15 cellular contexts compared by ENCODE assay signal in the genomic region with DNA sequence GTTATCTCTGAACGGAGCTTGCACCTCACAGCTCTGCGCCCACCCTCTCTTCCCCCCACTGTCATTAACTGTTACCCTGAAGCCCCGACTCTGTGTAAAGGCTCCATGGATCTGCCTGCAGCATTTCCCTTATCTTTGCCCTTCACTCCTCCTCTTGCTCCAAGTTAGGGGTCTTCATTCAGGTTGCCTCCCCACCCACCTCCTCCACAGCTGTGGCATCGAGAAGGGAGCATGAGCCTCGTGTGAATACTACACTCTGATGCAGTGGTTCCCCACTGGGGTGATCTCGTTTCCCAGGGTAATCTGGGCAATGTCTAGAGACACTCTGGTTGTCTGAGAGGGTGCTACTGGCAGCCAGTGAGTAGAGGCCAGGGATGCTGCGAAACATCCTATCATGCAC. TPM values are rescaled to one million over a fixed set of nuclear protein-coding genes. Genes with fewer than 3 reads are reported as not detected.
DNase-seq lines count a peak whose midpoint lies in the region; ATAC-seq and TF ChIP-seq lines count a peak whose summit lies in the region.
"Had no signal": no experiment of that assay in that cellular context is flagged by ENCODE, and none has a peak within 500 bp of the region (broad histone marks: within the 10 kb centered on the region; RNA-seq: fewer than 3 reads in every experiment).

No MANE protein-coding gene starts in this region.

- no peak for DNase-seq in right cardiac atrium
- no peak for DNase-seq in left ventricle myocardium superior
- no peak for DNase-seq in activated T-cell treated with anti-CD3 and anti-CD28 coated beads, Interleukin-2, amount 50 U/mL, for 4 hours
- no peak for DNase-seq in CD8-positive, alpha-beta memory T cell
- DNase-seq in NCI-H1105 treated with DMSO at 0.1 percent for 48 hours (lab: John Stamatoyannopoulos, UW): no peak
- DNase-seq: ACHN; BE2C; C1 segment of cervical spinal cord; Caco-2; CD4-positive, CD25-positive, alpha-beta regulatory T cell; HCEC 1CT had no signal

- H3K4me1 ChIP-seq in right cardiac atrium (ENCODE audit: control insufficient read depth, insufficient read depth, low read length) (peaks cover 4% of the 10 kb centered on the region), parathyroid adenoma (peaks cover 40% of the 10 kb centered on the region)
- H3K4me1 ChIP-seq in CD8-positive, alpha-beta memory T cell (ENCODE audit: insufficient read depth, low read length): no peaks in the 10 kb centered on the region
- H3K4me1 ChIP-seq: BE2C, Caco-2 had no signal

- TF ChIP-seq CTCF in nephron (IDR thresholded peaks at IDR 0.05; ENCODE audit: unreplicated experiment in 3 of 3) (no peak), parathyroid adenoma (IDR thresholded peaks at IDR 0.05) (no peak)

- no peak overlapping the region for H3K4me3 Mint-ChIP-seq in nephron
- no peak overlapping the region for H3K4me3 Mint-ChIP-seq in activated T-cell treated with anti-CD3 and anti-CD28 coated beads, Interleukin-2, amount 50 U/mL, for 4 hours
- H3K4me3 Mint-ChIP-seq in CD8-positive, alpha-beta memory T cell: no peak overlapping the region
- H3K4me3 Mint-ChIP-seq: CD4-positive, CD25-positive, alpha-beta regulatory T cell; GM23338 had no signal

- POLR2A ChIA-PET in CD8-positive, alpha-beta memory T cell (lab: Charles Lee): no interaction called here

- no peak overlapping the region for H2AFZ ChIP-seq in parathyroid adenoma
- H2AFZ ChIP-seq: GM23338 had no signal

- H3K27me3 ChIP-seq in right cardiac atrium (ENCODE audit: control insufficient read depth, insufficient read depth) (no peaks in the 10 kb centered on the region), parathyroid adenoma (ENCODE audit: control insufficient read depth, insufficient read depth, low read length) (no peaks in the 10 kb centered on the region)
- no peaks in the 10 kb centered on the region for H3K27me3 ChIP-seq in CD8-positive, alpha-beta memory T cell (ENCODE audit: insufficient read depth, low read length, poor library complexity, severe bottlenecking)
- H3K27me3 ChIP-seq: BE2C had no signal

- no peak overlapping the region for H3K27ac ChIP-seq in right cardiac atrium (ENCODE audit: low read length)
- peak overlapping the region; percentile 70 for H3K27ac ChIP-seq in parathyroid adenoma
- no peak overlapping the region for H3K27ac ChIP-seq in CD8-positive, alpha-beta memory T cell (ENCODE audit: low read depth, low read length)

- peak overlapping the region in 2 of 3 experiments; percentile 14 to 40 for H3K27ac Mint-ChIP-seq in nephron
- H3K27ac Mint-ChIP-seq in CD8-positive, alpha-beta memory T cell: no peak overlapping the region
- H3K27ac Mint-ChIP-seq: CD4-positive, CD25-positive, alpha-beta regulatory T cell; GM23338 had no signal

- no peaks in the 10 kb centered on the region for H3K79me2 ChIP-seq in parathyroid adenoma

- H3K9me3 Mint-ChIP-seq in nephron: no peaks in the 10 kb centered on the region
- H3K9me3 Mint-ChIP-seq in activated T-cell treated with anti-CD3 and anti-CD28 coated beads, Interleukin-2, amount 50 U/mL, for 4 hours: no peaks in the 10 kb centered on the region
- H3K9me3 Mint-ChIP-seq in CD8-positive, alpha-beta memory T cell: no peaks in the 10 kb centered on the region
- H3K9me3 Mint-ChIP-seq: GM23338 had no signal

- H3K4me3 ChIP-seq in right cardiac atrium (ENCODE audit: low read length) (no peak overlapping the region), parathyroid adenoma (ENCODE audit: low read depth, low read length) (no peak overlapping the region)
- no peak overlapping the region for H3K4me3 ChIP-seq in CD8-positive, alpha-beta memory T cell (ENCODE audit: low read length)
- H3K4me3 ChIP-seq: GM23338 had no signal

- peaks cover 9% of the 10 kb centered on the region for H3K27me3 Mint-ChIP-seq in nephron (ENCODE audit: low read depth)
- peaks cover 15% of the 10 kb centered on the region for H3K27me3 Mint-ChIP-seq in activated T-cell treated with anti-CD3 and anti-CD28 coated beads, Interleukin-2, amount 50 U/mL, for 4 hours (ENCODE audit: low read depth)
- peaks cover 13 to 33% of the 10 kb centered on the region in 2 donors for H3K27me3 Mint-ChIP-seq in CD8-positive, alpha-beta memory T cell

- H3K9me3 ChIP-seq in right cardiac atrium (ENCODE audit: control insufficient read depth, low read length): no peaks in the 10 kb centered on the region
- no peaks in the 10 kb centered on the region for H3K9me3 ChIP-seq in parathyroid adenoma (ENCODE audit: control insufficient read depth, low read length)
- no peaks in the 10 kb centered on the region for H3K9me3 ChIP-seq in CD8-positive, alpha-beta memory T cell (ENCODE audit: low read length)
- H3K9me3 ChIP-seq: BE2C, Caco-2 had no signal

- CTCF ChIA-PET in CD8-positive, alpha-beta memory T cell (lab: Charles Lee): interaction anchor here (0.8 kb wide), 1 partner anchor 1028 kb away, joined by 3 read pairs; no protein-coding TSS in a partner anchor

- H3K36me3 ChIP-seq in parathyroid adenoma (ENCODE audit: control insufficient read depth, insufficient read depth, low read length): no peaks in the 10 kb centered on the region
- H3K36me3 ChIP-seq in CD8-positive, alpha-beta memory T cell (ENCODE audit: insufficient read depth, low read length): no peaks in the 10 kb centered on the region
- H3K36me3 ChIP-seq: BE2C had no signal

- peaks cover 47% of the 10 kb centered on the region for H3K4me1 Mint-ChIP-seq in nephron
- H3K4me1 Mint-ChIP-seq in activated T-cell treated with anti-CD3 and anti-CD28 coated beads, Interleukin-2, amount 50 U/mL, for 4 hours (ENCODE audit: low read depth): no peaks in the 10 kb centered on the region
- no peaks in the 10 kb centered on the region for H3K4me1 Mint-ChIP-seq in CD8-positive, alpha-beta memory T cell
- H3K4me1 Mint-ChIP-seq: CD4-positive, CD25-positive, alpha-beta regulatory T cell; GM23338 had no signal

- H3K36me3 Mint-ChIP-seq in nephron (ENCODE audit: low read depth): no peaks in the 10 kb centered on the region
- H3K36me3 Mint-ChIP-seq in activated T-cell treated with anti-CD3 and anti-CD28 coated beads, Interleukin-2, amount 50 U/mL, for 4 hours (ENCODE audit: insufficient read depth): no peaks in the 10 kb centered on the region
- no peaks in the 10 kb centered on the region for H3K36me3 Mint-ChIP-seq in CD8-positive, alpha-beta memory T cell
- H3K36me3 Mint-ChIP-seq: CD4-positive, CD25-positive, alpha-beta regulatory T cell had no signal

- no peak overlapping the region for H3K4me2 ChIP-seq in parathyroid adenoma (ENCODE audit: low read length)
- H3K4me2 ChIP-seq: GM23338 had no signal

- WGBS in right cardiac atrium: 49% methylated on average over 7 of the region's 7 CpGs

- ATAC-seq in right cardiac atrium (peak; percentile 14 to 22), left ventricle myocardium superior (no peak)
- no peak for ATAC-seq in activated T-cell treated with anti-CD3 and anti-CD28 coated beads, Interleukin-2, amount 50 U/mL, for 4 hours
- ATAC-seq: GM23338 had no signal

- no peak overlapping the region for H3K9ac ChIP-seq in parathyroid adenoma

- intact Hi-C loops in right cardiac atrium (cut with DNase I) (no loop called here), left ventricle myocardium superior (cut with micrococcal nuclease) (no loop called here)

RNA-seq across cellular contexts. Expression of a gene that starts 51.4 kb away (rescaled TPM):
- total RNA-seq in right cardiac atrium: 10 to 100 TPM; 22.5 to 34.4 (median 26.7) TPM
- 16.5 TPM for polyA plus RNA-seq in right cardiac atrium
- 21.3 TPM for total RNA-seq in left ventricle myocardium superior
- total RNA-seq in activated T-cell treated with anti-CD3 and anti-CD28 coated beads, Interleukin-2, amount 50 U/mL, for 4 hours: under 1 TPM in 2 of 3 donors, not detected in 1; 0.13 to 0.35 TPM
- total RNA-seq in CD8-positive, alpha-beta memory T cell: under 1 TPM; 0.20 to 0.28 TPM
- polyA plus RNA-seq in CD8-positive, alpha-beta memory T cell: not detected
- total RNA-seq: CD4-positive, CD25-positive, alpha-beta regulatory T cell; HT-29 had no signal
- polyA plus RNA-seq: CD4-positive, CD25-positive, alpha-beta regulatory T cell had no signal

Comparison
In these comparisons a context has a peak if more than half of its experiments do, and no peak if none do; other contexts are left out.
1. ATAC-seq: peak in right cardiac atrium (2 of 2); none in left ventricle myocardium superior (single experiment) and activated T-cell treated with anti-CD3 and anti-CD28 coated beads, Interleukin-2, amount 50 U/mL, for 4 hours (0 of 2).
2. H3K27ac Mint-ChIP-seq: peak in nephron (2 of 3); none in CD8-positive, alpha-beta memory T cell (0 of 8).
3. RNA of a gene that starts 51.4 kb away (total RNA-seq): 22.5 to 34.4 TPM in right cardiac atrium and 21.3 TPM in left ventricle myocardium superior (single experiment); 0.20 to 0.28 TPM in CD8-positive, alpha-beta memory T cell and 0.13 to 0.35 TPM in activated T-cell treated with anti-CD3 and anti-CD28 coated beads, Interleukin-2, amount 50 U/mL, for 4 hours; every median in the first group is over 10 times any median in the second.